Comparison of ENCODE assay signal across 17 cellular contexts in genomic region chr1:173920868-173921267, GRCh38. TPM values are rescaled to one million over a fixed set of nuclear protein-coding genes. Genes with fewer than 3 reads are reported as not detected.
DNase-seq lines count a peak whose midpoint lies in the region; ATAC-seq, FAIRE-seq and TF ChIP-seq lines count a peak whose summit lies in the region.
"Had no signal": no experiment of that assay in that cellular context is flagged by ENCODE, and none has a peak within 500 bp of the region (broad histone marks: within the 10 kb centered on the region; RNA-seq: fewer than 3 reads in every experiment).

No MANE protein-coding gene starts in this region.

- H3K36me3 Mint-ChIP-seq in activated T-cell treated with anti-CD3 and anti-CD28 coated beads, Interleukin-2, amount 50 U/mL, for 72 hours (ENCODE audit: insufficient read depth in 2 of 2), result no peaks in the 10 kb centered on the region
- no peaks in the 10 kb centered on the region for H3K36me3 Mint-ChIP-seq in activated T-cell treated with anti-CD3 and anti-CD28 coated beads, Interleukin-2, amount 50 U/mL, for 4 hours (ENCODE audit: insufficient read depth)
- H3K36me3 Mint-ChIP-seq: CD4-positive, CD25-positive, alpha-beta regulatory T cell had no signal

- H3K4me1 Mint-ChIP-seq in activated T-cell treated with anti-CD3 and anti-CD28 coated beads, Interleukin-2, amount 50 U/mL, for 72 hours (ENCODE audit: low read depth), result no peaks in the 10 kb centered on the region
- no peaks in the 10 kb centered on the region for H3K4me1 Mint-ChIP-seq in activated T-cell treated with anti-CD3 and anti-CD28 coated beads, Interleukin-2, amount 50 U/mL, for 4 hours (ENCODE audit: low read depth)
- H3K4me1 Mint-ChIP-seq: H9 had no signal

- H3K4me1 ChIP-seq in K562 (replicated peaks in 1 of 2; ENCODE audit: control insufficient read depth in 2 of 2, insufficient read depth in 2 of 2, low read length in 2 of 2), result peaks cover under 1 to 12% of the 10 kb centered on the region in 2 experiments; a peak in 3 of 5 replicates
- H3K4me1 ChIP-seq in SJCRH30, result no peaks in the 10 kb centered on the region

- H3K9me3 ChIP-seq in K562 (replicated peaks; ENCODE audit: control insufficient read depth, insufficient read depth, low read depth, low read length) (no peaks in the 10 kb centered on the region), SJCRH30 (replicated peaks) (no peaks in the 10 kb centered on the region)
- H3K9me3 ChIP-seq: BLaER1 treated with 17β-estradiol and CSF1 and Interleukin-3, amounts not matched to agents 10 nM and 100 nM had no signal

- no peaks in the 10 kb centered on the region for H3K9me3 Mint-ChIP-seq in activated T-cell treated with anti-CD3 and anti-CD28 coated beads, Interleukin-2, amount 50 U/mL, for 72 hours
- no peaks in the 10 kb centered on the region for H3K9me3 Mint-ChIP-seq in activated T-cell treated with anti-CD3 and anti-CD28 coated beads, Interleukin-2, amount 50 U/mL, for 4 hours
- H3K9me3 Mint-ChIP-seq: CD4-positive, CD25-positive, alpha-beta regulatory T cell; H9 had no signal

- TF ChIP-seq CTCF in K562 (IDR thresholded peaks at IDR 0.05 in 2 of 3, conservative IDR thresholded peaks at IDR 0.05 in 1 of 3; ENCODE audit: insufficient read depth in 2 of 3, low read depth in 1 of 3, low read length in 3 of 3), result no peak

- in situ Hi-C loops in K562 (cut with MboI), result no loop called here

- no peak overlapping the region for H3K4me2 ChIP-seq in K562 (ENCODE audit: insufficient read depth, low read length)
- H3K4me2 ChIP-seq: BLaER1 treated with 17β-estradiol and CSF1 and Interleukin-3, amounts not matched to agents 10 nM and 100 nM had no signal

- TF ChIP-seq RAD21 in K562 (CRISPR knock-in tag; conservative IDR thresholded peaks at IDR 0.05 in 1 of 2, IDR thresholded peaks at IDR 0.05 in 1 of 2), result no peak

- DNase-seq in activated T-cell treated with anti-CD3 and anti-CD28 coated beads, Interleukin-2, amount 50 U/mL, for 72 hours, result no peak
- DNase-seq in activated T-cell treated with anti-CD3 and anti-CD28 coated beads, Interleukin-2, amount 50 U/mL, for 4 hours, result no peak
- DNase-seq in NAMALWA (ENCODE audit: low spot score) (peak; percentile 42), K562 (ENCODE audit: extremely low read depth in 1 of 4, low spot score in 3 of 4) (peak in 1 of 4 experiments; percentile 35), SJCRH30 (no peak)
- DNase-seq: ACHN; CD4-positive, CD25-positive, alpha-beta regulatory T cell; DMS53; GF-D8; GM23248; H9 had no signal

- H3K9me1 ChIP-seq in K562 (ENCODE audit: control insufficient read depth, insufficient read depth, low read length), result no peaks in the 10 kb centered on the region

- H3K27ac Mint-ChIP-seq in activated T-cell treated with anti-CD3 and anti-CD28 coated beads, Interleukin-2, amount 50 U/mL, for 72 hours, result peak overlapping the region; percentile 60
- H3K27ac Mint-ChIP-seq: CD4-positive, CD25-positive, alpha-beta regulatory T cell; H9 had no signal

- no peaks in the 10 kb centered on the region for H3K27me3 Mint-ChIP-seq in activated T-cell treated with anti-CD3 and anti-CD28 coated beads, Interleukin-2, amount 50 U/mL, for 72 hours (ENCODE audit: low read depth)
- H3K27me3 Mint-ChIP-seq in activated T-cell treated with anti-CD3 and anti-CD28 coated beads, Interleukin-2, amount 50 U/mL, for 4 hours (ENCODE audit: low read depth), result no peaks in the 10 kb centered on the region

- TF ChIP-seq EP300 in K562 (IDR thresholded peaks at IDR 0.05; ENCODE audit: low read length), result no peak

- H3K27ac ChIP-seq in K562 (ENCODE audit: extremely low read depth, low read depth, low read length), result no peak overlapping the region
- H3K27ac ChIP-seq in SJCRH30, result no peak overlapping the region
- H3K27ac ChIP-seq: BLaER1 treated with 17β-estradiol and CSF1 and Interleukin-3, amounts not matched to agents 10 nM and 100 nM; GM23248 had no signal

- H3K4me3 ChIP-seq in K562 (no peak overlapping the region), SJCRH30 (no peak overlapping the region)
- H3K4me3 ChIP-seq: BLaER1 treated with 17β-estradiol and CSF1 and Interleukin-3, amounts not matched to agents 10 nM and 100 nM; GM23248 had no signal

- BruUV-seq in K562 (replicated peaks; lab: Mats Ljungman, UMichigan), result no TSS peak

- no peak overlapping the region for H2AFZ ChIP-seq in K562 (ENCODE audit: low read depth, low read length)
- H2AFZ ChIP-seq: GM23248 had no signal

- H3K4me3 Mint-ChIP-seq in activated T-cell treated with anti-CD3 and anti-CD28 coated beads, Interleukin-2, amount 50 U/mL, for 72 hours, result no peak overlapping the region
- H3K4me3 Mint-ChIP-seq in activated T-cell treated with anti-CD3 and anti-CD28 coated beads, Interleukin-2, amount 50 U/mL, for 4 hours, result no peak overlapping the region
- H3K4me3 Mint-ChIP-seq: CD4-positive, CD25-positive, alpha-beta regulatory T cell; H9 had no signal

- H3K9ac ChIP-seq in K562 (ENCODE audit: insufficient read depth in 1 of 2, low read depth in 2 of 2, low read length in 2 of 2), result no peak overlapping the region
- H3K9ac ChIP-seq: BLaER1 treated with 17β-estradiol and CSF1 and Interleukin-3, amounts not matched to agents 10 nM and 100 nM; GM23248 had no signal

- no peaks in the 10 kb centered on the region for H4K20me1 ChIP-seq in K562 (replicated peaks; ENCODE audit: control insufficient read depth, insufficient read depth, low read length)
- H4K20me1 ChIP-seq: BLaER1 treated with 17β-estradiol and CSF1 and Interleukin-3, amounts not matched to agents 10 nM and 100 nM had no signal

- no peak for ATAC-seq in activated T-cell treated with anti-CD3 and anti-CD28 coated beads, Interleukin-2, amount 50 U/mL, for 72 hours (replicated peaks in 1 of 2)
- no peak for ATAC-seq in activated T-cell treated with anti-CD3 and anti-CD28 coated beads, Interleukin-2, amount 50 U/mL, for 4 hours
- ATAC-seq in K562 (no peak), HG02938 (IDR thresholded peaks at IDR 0.05; ENCODE audit: unreplicated experiment) (no peak), HG02798 (IDR thresholded peaks at IDR 0.05; ENCODE audit: poor library complexity, unreplicated experiment) (no peak)
- ATAC-seq: HepG2 had no signal

- FAIRE-seq in K562 (lab: Jason Lieb, UNC), result no peak
- FAIRE-seq: HepG2, HTR-8/SVneo had no signal

- TF ChIP-seq POLR2A in K562 (conservative IDR thresholded peaks at IDR 0.05), result no peak

- intact Hi-C loops in K562 (cut with micrococcal nuclease), result no loop called here

- no peaks in the 10 kb centered on the region for H3K36me3 ChIP-seq in K562 (ENCODE audit: control insufficient read depth, insufficient read depth, low read length)
- H3K36me3 ChIP-seq in SJCRH30, result no peaks in the 10 kb centered on the region
- H3K36me3 ChIP-seq: BLaER1 treated with 17β-estradiol and CSF1 and Interleukin-3, amounts not matched to agents 10 nM and 100 nM had no signal

- CTCF ChIA-PET in K562 (lab: Yijun Ruan, JAX; ENCODE audit: low intra/inter-chr PET ratio), result no interaction called here

- no peaks in the 10 kb centered on the region for H3K79me2 ChIP-seq in K562 (ENCODE audit: control insufficient read depth, insufficient read depth, low read length)

- WGBS in K562 (ENCODE audit: insufficient coverage, low coverage, missing lambda C conversion rate), result 4% methylated on average over 5 of the region's 5 CpGs

- POLR2A ChIA-PET in K562 (lab: Yijun Ruan, JAX), result interaction anchor here (0.6 to 1.5 kb wide), 6 partner anchors 29 to 107 kb away, joined by 3 to 4 read pairs (median 3); partner anchors contain the start of genes CENPL, DARS2, GAS5 and ZBTB37

- H3K27me3 ChIP-seq in K562 (ENCODE audit: control insufficient read depth in 2 of 2, insufficient read depth in 2 of 2, low read length in 2 of 2) (peaks cover 0 to 5% of the 10 kb centered on the region in 2 experiments; a peak in 1 of 5 replicates), SJCRH30 (no peaks in the 10 kb centered on the region)
- H3K27me3 ChIP-seq: BLaER1 treated with 17β-estradiol and CSF1 and Interleukin-3, amounts not matched to agents 10 nM and 100 nM had no signal

RNA-seq across cellular contexts. Expression of gene SERPINC1, which starts 3.7 kb away (rescaled TPM):
- total RNA-seq in activated T-cell treated with anti-CD3 and anti-CD28 coated beads, Interleukin-2, amount 50 U/mL, for 72 hours, result under 1 TPM in 1 of 2 donors, not detected in 1; 0.30 TPM
- under 1 TPM; 0.34 to 0.96 (median 0.52) TPM for total RNA-seq in activated T-cell treated with anti-CD3 and anti-CD28 coated beads, Interleukin-2, amount 50 U/mL, for 4 hours
- total RNA-seq in K562 (2011; cell fraction: chromatin; rRNA removed; ENCODE audit: low replicate concordance), result 0.30 TPM in 1 of 2 replicates, not detected in the other
- 0.33 and 0.39 TPM in 2 replicates for total RNA-seq in K562 (2011; cell fraction: nucleolus; rRNA removed)
- 0.59 TPM in 1 of 2 replicates, not detected in the other for total RNA-seq in K562 (2011; cell fraction: nucleoplasm; rRNA removed)
- total RNA-seq in K562 (2014; rRNA removed) (0.20 and 0.50 TPM in 2 replicates), K562 (2014; rRNA removed; fragmentation: Illumina TruSeq; extraction: Trizol) (0.25 and 0.38 TPM in 2 replicates), K562 (2015; rRNA removed; fragmentation: Illumina TruSeq; extraction: Trizol) (1.2 and 1.6 TPM in 2 replicates), K562 (2021) (0.62 and 1.1 TPM in 2 replicates)
- polyA plus RNA-seq in K562 (2011; rRNA removed) (0.07 and 0.45 TPM in 2 replicates), K562 (2014; fragmentation: Illumina TruSeq; extraction: Trizol) (0.58 and 0.77 TPM in 2 replicates), K562 (2014; fragmentation: Nextera tagmentation; extraction: Ambion mirVana) (under 1 TPM; 0.35 to 0.67 TPM), K562 (2014; rRNA removed) (0.50 TPM in 1 of 2 replicates, not detected in the other)
- 0.10 TPM in 1 of 2 replicates, not detected in the other for polyA plus RNA-seq in K562 (2011; cell fraction: cytosol; rRNA removed)
- 0.21 and 0.49 TPM in 2 replicates for polyA plus RNA-seq in K562 (2011; cell fraction: nucleus; rRNA removed)
- 0.35 and 27.1 TPM in 2 replicates for polyA plus RNA-seq in K562 (2012)
- 0.11 and 0.33 TPM in 2 replicates for polyA minus RNA-seq in K562 (2011; rRNA and poly(A)+ RNA removed)
- polyA minus RNA-seq in K562 (2011; cell fraction: cytosol; rRNA and poly(A)+ RNA removed), result not detected in 2 replicates
- 0.33 TPM in 1 of 2 replicates, not detected in the other for polyA minus RNA-seq in K562 (2011; cell fraction: nucleus; rRNA and poly(A)+ RNA removed)
- total RNA-seq in SJCRH30 (2014; rRNA removed; shearing (Covaris generic)), result 0.22 and 1.6 TPM in 2 replicates
- total RNA-seq: A172; CD4-positive, CD25-positive, alpha-beta regulatory T cell; GM23248; H9 had no signal
- polyA plus RNA-seq: CD4-positive, CD25-positive, alpha-beta regulatory T cell; GM23248 had no signal

RNA-seq across cellular contexts. Expression of gene ZBTB37, which starts 52.7 kb away (rescaled TPM):
- 10 to 100 TPM; 14.2 to 14.9 TPM for total RNA-seq in activated T-cell treated with anti-CD3 and anti-CD28 coated beads, Interleukin-2, amount 50 U/mL, for 72 hours
- 1 to 10 TPM; 5.8 to 8.1 (median 7.7) TPM for total RNA-seq in activated T-cell treated with anti-CD3 and anti-CD28 coated beads, Interleukin-2, amount 50 U/mL, for 4 hours
- 16.8 and 28.1 TPM in 2 replicates for total RNA-seq in K562 (2011; cell fraction: chromatin; rRNA removed; ENCODE audit: low replicate concordance)
- total RNA-seq in K562 (2011; cell fraction: nucleolus; rRNA removed), result 4.8 and 7.9 TPM in 2 replicates
- total RNA-seq in K562 (2011; cell fraction: nucleoplasm; rRNA removed), result 16.1 and 25.3 TPM in 2 replicates
- total RNA-seq in K562 (2014; rRNA removed), result 5.3 and 5.4 TPM in 2 replicates
- 13.9 and 15.2 TPM in 2 replicates for total RNA-seq in K562 (2014; rRNA removed; fragmentation: Illumina TruSeq; extraction: Trizol)
- total RNA-seq in K562 (2015; rRNA removed; fragmentation: Illumina TruSeq; extraction: Trizol), result 10.9 and 11.6 TPM in 2 replicates
- 10.2 and 10.5 TPM in 2 replicates for total RNA-seq in K562 (2021)
- polyA plus RNA-seq in K562 (2011; rRNA removed), result 6.7 and 8.2 TPM in 2 replicates
- polyA plus RNA-seq in K562 (2011; cell fraction: cytosol; rRNA removed), result 2.1 and 4.0 TPM in 2 replicates
- 9.4 and 12.8 TPM in 2 replicates for polyA plus RNA-seq in K562 (2011; cell fraction: nucleus; rRNA removed)
- polyA plus RNA-seq in K562 (2012), result 2.3 and 3.8 TPM in 2 replicates
- polyA plus RNA-seq in K562 (2014; fragmentation: Illumina TruSeq; extraction: Trizol), result 4.3 and 5.1 TPM in 2 replicates
- polyA plus RNA-seq in K562 (2014; fragmentation: Nextera tagmentation; extraction: Ambion mirVana), result 1 to 10 TPM; 1.3 TPM
- 3.7 and 3.8 TPM in 2 replicates for polyA plus RNA-seq in K562 (2014; rRNA removed)
- polyA minus RNA-seq in K562 (2011; rRNA and poly(A)+ RNA removed), result 22.3 and 30.3 TPM in 2 replicates
- polyA minus RNA-seq in K562 (2011; cell fraction: cytosol; rRNA and poly(A)+ RNA removed), result 6.2 TPM in 2 replicates
- 9.8 and 22.7 TPM in 2 replicates for polyA minus RNA-seq in K562 (2011; cell fraction: nucleus; rRNA and poly(A)+ RNA removed)
- 5.2 and 5.4 TPM in 2 replicates for total RNA-seq in SJCRH30 (2014; rRNA removed; shearing (Covaris generic))

RNA-seq across cellular contexts. Expression of gene GAS5, which starts 53.1 kb away (rescaled TPM):
- total RNA-seq in activated T-cell treated with anti-CD3 and anti-CD28 coated beads, Interleukin-2, amount 50 U/mL, for 72 hours, result 1,000 to 10,000 TPM; 1,204 to 1,544 TPM
- 100 to 1,000 TPM; 836 to 968 (median 925) TPM for total RNA-seq in activated T-cell treated with anti-CD3 and anti-CD28 coated beads, Interleukin-2, amount 50 U/mL, for 4 hours
- 3,291 and 4,051 TPM in 2 replicates for total RNA-seq in K562 (2011; cell fraction: chromatin; rRNA removed; ENCODE audit: low replicate concordance)
- 2,385 and 2,511 TPM in 2 replicates for total RNA-seq in K562 (2011; cell fraction: nucleolus; rRNA removed)
- total RNA-seq in K562 (2011; cell fraction: nucleoplasm; rRNA removed), result 3,147 and 3,351 TPM in 2 replicates
- total RNA-seq in K562 (2014; rRNA removed) (547 and 565 TPM in 2 replicates), K562 (2014; rRNA removed; fragmentation: Illumina TruSeq; extraction: Trizol) (1,258 and 1,263 TPM in 2 replicates), K562 (2015; rRNA removed; fragmentation: Illumina TruSeq; extraction: Trizol) (875 and 924 TPM in 2 replicates), K562 (2021) (775 and 809 TPM in 2 replicates)
- polyA plus RNA-seq in K562 (2011; rRNA removed) (1,860 and 2,716 TPM in 2 replicates), K562 (2014; fragmentation: Illumina TruSeq; extraction: Trizol) (986 and 1,046 TPM in 2 replicates), K562 (2014; fragmentation: Nextera tagmentation; extraction: Ambion mirVana) (1,000 to 10,000 TPM in 1 of 2 experiments, 100 to 1,000 TPM in 1; 891 to 1,006 TPM), K562 (2014; rRNA removed) (1,150 and 1,154 TPM in 2 replicates)
- 538 and 2,020 TPM in 2 replicates for polyA plus RNA-seq in K562 (2011; cell fraction: cytosol; rRNA removed)
- 1,867 and 3,313 TPM in 2 replicates for polyA plus RNA-seq in K562 (2011; cell fraction: nucleus; rRNA removed)
- 995 and 1,637 TPM in 2 replicates for polyA plus RNA-seq in K562 (2012)
- 1,267 and 1,500 TPM in 2 replicates for polyA minus RNA-seq in K562 (2011; rRNA and poly(A)+ RNA removed)
- polyA minus RNA-seq in K562 (2011; cell fraction: cytosol; rRNA and poly(A)+ RNA removed), result 631 and 789 TPM in 2 replicates
- polyA minus RNA-seq in K562 (2011; cell fraction: nucleus; rRNA and poly(A)+ RNA removed), result 1,499 and 2,416 TPM in 2 replicates
- total RNA-seq in SJCRH30 (2014; rRNA removed; shearing (Covaris generic)), result 462 and 540 TPM in 2 replicates
